ENCODE assay signal across 1 cellular context in genomic region chr1:161702250-161702649, GRCh38.
TF ChIP-seq lines count a peak whose summit lies in the region.

No MANE protein-coding gene starts in this region.

TF ChIP-seq in HepG2, 621 proteins besides CTCF, POLR2A, EP300 and RAD21 (continued from another document and continues in another):
- TF ChIP-seq ARID4A (CRISPR knock-in tag; IDR thresholded peaks at IDR 0.05; ENCODE audit: borderline replicate concordance) (peak; percentile 50; the same call in 1 of the 2 replicates), ONECUT2 (CRISPR knock-in tag; IDR thresholded peaks at IDR 0.05) (no peak), CBX1 (IDR thresholded peaks at IDR 0.05; ENCODE audit: low read depth) (peak; percentile 76), FOXK2 (IDR thresholded peaks at IDR 0.05) (peak; percentile 74), PPARG (CRISPR knock-in tag; conservative IDR thresholded peaks at IDR 0.05) (0 out of 2 replicates have a peak, but pooled peaks have one; percentile 18), ZNF562 (CRISPR knock-in tag; IDR thresholded peaks at IDR 0.05; ENCODE audit: borderline replicate concordance) (no peak), SRY (CRISPR knock-in tag; IDR thresholded peaks at IDR 0.05) (no peak), ZNF790 (CRISPR knock-in tag; IDR thresholded peaks at IDR 0.05; ENCODE audit: borderline replicate concordance) (no peak), GABPB1 (CRISPR knock-in tag; IDR thresholded peaks at IDR 0.05) (peak; percentile 30), NONO (IDR thresholded peaks at IDR 0.05) (no peak), NONO (CRISPR knock-in tag; conservative IDR thresholded peaks at IDR 0.05) (peak; percentile 54; the same call in 1 of the 2 replicates), ZFP90 (CRISPR knock-in tag; IDR thresholded peaks at IDR 0.05; ENCODE audit: borderline replicate concordance) (no peak), ZNF639 (CRISPR knock-in tag; conservative IDR thresholded peaks at IDR 0.05) (no peak), AGO2 (optimal IDR thresholded peaks at IDR 0.05; ENCODE audit: low read depth, low read length) (no peak), MAX (IDR thresholded peaks at IDR 0.05) (peak; percentile 45; the same call in 1 of the 2 replicates), KAT8 (CRISPR knock-in tag; IDR thresholded peaks at IDR 0.05) (peak; percentile 79; the same call in 1 of the 2 replicates), ETV5 (CRISPR knock-in tag; IDR thresholded peaks at IDR 0.05; ENCODE audit: borderline replicate concordance) (peak; percentile 70; the same call in 1 of the 2 replicates), FOXO1 (CRISPR knock-in tag; IDR thresholded peaks at IDR 0.05) (peak; percentile 92), LCORL (IDR thresholded peaks at IDR 0.05) (no peak), LCORL (CRISPR knock-in tag; IDR thresholded peaks at IDR 0.05) (peak; percentile 24; the same call in 1 of the 2 replicates), SMAD3 (CRISPR knock-in tag; IDR thresholded peaks at IDR 0.05) (0 out of 2 replicates have a peak, but pooled peaks have one; percentile 63), HHEX (CRISPR knock-in tag; IDR thresholded peaks at IDR 0.05) (peak; percentile 56; the same call in 1 of the 2 replicates), ZNF292 (CRISPR knock-in tag; IDR thresholded peaks at IDR 0.05; ENCODE audit: borderline replicate concordance, low read depth) (peak; percentile 89), ZMYM2 (CRISPR knock-in tag; IDR thresholded peaks at IDR 0.05) (peak; percentile 97), RFXAP (CRISPR knock-in tag; IDR thresholded peaks at IDR 0.05; ENCODE audit: borderline replicate concordance) (peak; percentile 32; the same call in 1 of the 2 replicates), UBTF (CRISPR knock-in tag; IDR thresholded peaks at IDR 0.05) (peak; percentile 42; the same call in 1 of the 2 replicates), HNF1B (CRISPR knock-in tag; IDR thresholded peaks at IDR 0.05) (peak; percentile 98), BHLHE40 (IDR thresholded peaks at IDR 0.05; ENCODE audit: low read length) (no peak), ELF3 (CRISPR knock-in tag; IDR thresholded peaks at IDR 0.05) (peak; percentile 74), SOX6 (IDR thresholded peaks at IDR 0.05) (no peak), SOX6 (CRISPR knock-in tag; IDR thresholded peaks at IDR 0.05) (peak; percentile 76), KDM3A (CRISPR knock-in tag; IDR thresholded peaks at IDR 0.05; ENCODE audit: low read depth) (peak; percentile 23; the same call in 1 of the 2 replicates), ZNF331 (CRISPR knock-in tag; IDR thresholded peaks at IDR 0.05) (peak; percentile 95), CCDC6 (CRISPR knock-in tag; IDR thresholded peaks at IDR 0.05) (no peak), GPBP1L1 (CRISPR knock-in tag; IDR thresholded peaks at IDR 0.05) (no peak), JUN (CRISPR knock-in tag; IDR thresholded peaks at IDR 0.05) (no peak), POGZ (CRISPR knock-in tag; IDR thresholded peaks at IDR 0.05) (peak; percentile 79), ZNF543 (CRISPR knock-in tag; IDR thresholded peaks at IDR 0.05) (peak; percentile 77; the same call in 1 of the 2 replicates), CBX5 (CRISPR knock-in tag; IDR thresholded peaks at IDR 0.05; ENCODE audit: borderline replicate concordance) (peak; percentile 50; the same call in 1 of the 2 replicates), REPIN1 (CRISPR knock-in tag; IDR thresholded peaks at IDR 0.05; ENCODE audit: borderline replicate concordance, low read depth) (peak; percentile 73; the same call in 1 of the 2 replicates), BRCA1 (CRISPR knock-in tag; IDR thresholded peaks at IDR 0.05) (0 out of 2 replicates have a peak, but pooled peaks have one; percentile 31), KLF11 (CRISPR knock-in tag; IDR thresholded peaks at IDR 0.05) (no peak), FOXP1 (IDR thresholded peaks at IDR 0.05) (peak; percentile 27; the same call in 1 of the 2 replicates), FOXP1 (CRISPR knock-in tag; IDR thresholded peaks at IDR 0.05) (peak; percentile 87), FOXK1 (CRISPR knock-in tag; IDR thresholded peaks at IDR 0.05; ENCODE audit: borderline replicate concordance, low read depth) (peak; percentile 92), ZNF788 (CRISPR knock-in tag; IDR thresholded peaks at IDR 0.05; ENCODE audit: borderline replicate concordance) (peak; percentile 63; the same call in 1 of the 2 replicates), ZMYM3 (CRISPR knock-in tag; IDR thresholded peaks at IDR 0.05) (peak; percentile 93), KDM2A (CRISPR knock-in tag; IDR thresholded peaks at IDR 0.05; ENCODE audit: borderline replicate concordance, low read depth) (peak; percentile 65; the same call in 1 of the 2 replicates)
- TF ChIP-seq, protein P1, sequence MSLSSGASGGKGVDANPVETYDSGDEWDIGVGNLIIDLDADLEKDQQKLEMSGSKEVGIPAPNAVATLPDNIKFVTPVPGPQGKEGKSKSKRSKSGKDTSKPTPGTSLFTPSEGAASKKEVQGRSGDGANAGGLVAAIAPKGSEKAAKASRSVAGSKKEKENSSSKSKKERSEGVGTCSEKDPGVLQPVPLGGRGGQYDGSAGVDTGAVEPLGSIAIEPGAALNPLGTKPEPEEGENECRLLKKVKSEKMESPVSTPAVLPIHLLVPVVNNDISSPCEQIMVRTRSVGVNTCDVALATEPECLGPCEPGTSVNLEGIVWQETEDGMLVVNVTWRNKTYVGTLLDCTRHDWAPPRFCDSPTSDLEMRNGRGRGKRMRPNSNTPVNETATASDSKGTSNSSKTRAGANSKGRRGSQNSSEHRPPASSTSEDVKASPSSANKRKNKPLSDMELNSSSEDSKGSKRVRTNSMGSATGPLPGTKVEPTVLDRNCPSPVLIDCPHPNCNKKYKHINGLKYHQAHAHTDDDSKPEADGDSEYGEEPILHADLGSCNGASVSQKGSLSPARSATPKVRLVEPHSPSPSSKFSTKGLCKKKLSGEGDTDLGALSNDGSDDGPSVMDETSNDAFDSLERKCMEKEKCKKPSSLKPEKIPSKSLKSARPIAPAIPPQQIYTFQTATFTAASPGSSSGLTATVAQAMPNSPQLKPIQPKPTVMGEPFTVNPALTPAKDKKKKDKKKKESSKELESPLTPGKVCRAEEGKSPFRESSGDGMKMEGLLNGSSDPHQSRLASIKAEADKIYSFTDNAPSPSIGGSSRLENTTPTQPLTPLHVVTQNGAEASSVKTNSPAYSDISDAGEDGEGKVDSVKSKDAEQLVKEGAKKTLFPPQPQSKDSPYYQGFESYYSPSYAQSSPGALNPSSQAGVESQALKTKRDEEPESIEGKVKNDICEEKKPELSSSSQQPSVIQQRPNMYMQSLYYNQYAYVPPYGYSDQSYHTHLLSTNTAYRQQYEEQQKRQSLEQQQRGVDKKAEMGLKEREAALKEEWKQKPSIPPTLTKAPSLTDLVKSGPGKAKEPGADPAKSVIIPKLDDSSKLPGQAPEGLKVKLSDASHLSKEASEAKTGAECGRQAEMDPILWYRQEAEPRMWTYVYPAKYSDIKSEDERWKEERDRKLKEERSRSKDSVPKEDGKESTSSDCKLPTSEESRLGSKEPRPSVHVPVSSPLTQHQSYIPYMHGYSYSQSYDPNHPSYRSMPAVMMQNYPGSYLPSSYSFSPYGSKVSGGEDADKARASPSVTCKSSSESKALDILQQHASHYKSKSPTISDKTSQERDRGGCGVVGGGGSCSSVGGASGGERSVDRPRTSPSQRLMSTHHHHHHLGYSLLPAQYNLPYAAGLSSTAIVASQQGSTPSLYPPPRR (CRISPR knock-in tag; IDR thresholded peaks at IDR 0.05; ENCODE audit: borderline replicate concordance): peak; percentile 76
- TF ChIP-seq, protein P2, sequence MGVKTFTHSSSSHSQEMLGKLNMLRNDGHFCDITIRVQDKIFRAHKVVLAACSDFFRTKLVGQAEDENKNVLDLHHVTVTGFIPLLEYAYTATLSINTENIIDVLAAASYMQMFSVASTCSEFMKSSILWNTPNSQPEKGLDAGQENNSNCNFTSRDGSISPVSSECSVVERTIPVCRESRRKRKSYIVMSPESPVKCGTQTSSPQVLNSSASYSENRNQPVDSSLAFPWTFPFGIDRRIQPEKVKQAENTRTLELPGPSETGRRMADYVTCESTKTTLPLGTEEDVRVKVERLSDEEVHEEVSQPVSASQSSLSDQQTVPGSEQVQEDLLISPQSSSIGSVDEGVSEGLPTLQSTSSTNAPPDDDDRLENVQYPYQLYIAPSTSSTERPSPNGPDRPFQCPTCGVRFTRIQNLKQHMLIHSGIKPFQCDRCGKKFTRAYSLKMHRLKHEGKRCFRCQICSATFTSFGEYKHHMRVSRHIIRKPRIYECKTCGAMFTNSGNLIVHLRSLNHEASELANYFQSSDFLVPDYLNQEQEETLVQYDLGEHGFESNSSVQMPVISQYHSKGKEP (CRISPR knock-in tag; IDR thresholded peaks at IDR 0.05): no peak
